Comparison of ENCODE assay signal across 8 cellular contexts in the genomic region with DNA sequence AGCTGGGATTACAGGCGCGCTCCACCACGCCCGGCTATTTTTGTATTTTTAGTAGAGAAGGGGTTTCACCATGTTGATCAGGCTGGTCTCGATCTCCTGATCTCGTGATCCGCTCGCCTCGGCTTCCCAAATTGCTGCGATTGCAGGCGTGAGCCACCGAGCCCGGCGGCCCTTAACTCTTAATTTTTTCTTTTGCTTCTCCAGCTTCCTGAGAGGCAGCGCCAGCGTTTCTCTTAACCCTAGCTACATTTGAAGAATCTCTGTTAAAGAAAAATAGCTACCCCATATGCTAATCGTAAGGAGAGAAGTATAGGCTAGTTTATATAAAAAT. TPM values are rescaled to one million over a fixed set of nuclear protein-coding genes. Genes with fewer than 3 reads are reported as not detected.
DNase-seq lines count a peak whose midpoint lies in the region; ATAC-seq and TF ChIP-seq lines count a peak whose summit lies in the region.

No MANE protein-coding gene starts in this region.

- H3K36me3 ChIP-seq in mesodermal cell (ENCODE audit: control insufficient read depth, insufficient read depth, low read length): no peaks in the 10 kb centered on the region

- DNase-seq in HFF-Myc (ENCODE audit: extremely low read depth, low read depth): no peak
- no peak for DNase-seq in astrocyte of the spinal cord (ENCODE audit: low read depth, low spot score)
- no peak for DNase-seq in KBM-7
- DNase-seq in NCI-H748 treated with DMSO at 0.1 percent for 48 hours (lab: John Stamatoyannopoulos, UW): no peak
- DNase-seq in activated CD4-positive, alpha-beta T cell treated with anti-CD3 and anti-CD28 coated beads for 48 hours: no peak

- H3K4me1 ChIP-seq in mesodermal cell (ENCODE audit: control insufficient read depth, insufficient read depth, low read length, poor library complexity, severe bottlenecking): no peaks in the 10 kb centered on the region

- H3K4me3 ChIP-seq in HFF-Myc (replicated peaks; ENCODE audit: low read depth, low read length) (peak overlapping the region; percentile 70), astrocyte of the spinal cord (ENCODE audit: low read depth, low read length) (peak overlapping the region; percentile 79), mesodermal cell (ENCODE audit: extremely low read depth, insufficient read depth, low read length, poor library complexity, severe bottlenecking) (peak overlapping the region; percentile 71)

- TF ChIP-seq CTCF in 22Rv1 (IDR thresholded peaks at IDR 0.05): no peak
- TF ChIP-seq CTCF in HFF-Myc (IDR thresholded peaks at IDR 0.05; ENCODE audit: low read depth, low read length, missing control alignments): no peak
- TF ChIP-seq CTCF in astrocyte of the spinal cord (IDR thresholded peaks at IDR 0.05; ENCODE audit: low read depth, low read length): no peak

- no peaks in the 10 kb centered on the region for H3K9me3 ChIP-seq in mesodermal cell (ENCODE audit: control insufficient read depth, low read length)

- in situ Hi-C loops in astrocyte of the spinal cord (cut with HindIII; ENCODE audit: low sequenced_read_pairs) (no loop called here), KBM-7 (cut with MboI; ENCODE audit: low pct_unique_long_range_greater_than_20kb, low sequenced_read_pairs) (no loop called here)

- WGBS in mesodermal cell (ENCODE audit: insufficient coverage in 2 of 2), 2 experiments: 78 to 96% methylated on average over 10 to 14 of the region's 17 CpGs

- ATAC-seq in GM18858 (IDR thresholded peaks at IDR 0.05; ENCODE audit: unreplicated experiment): no peak

- H3K27ac ChIP-seq in 22Rv1 (peak overlapping the region; percentile 69), mesodermal cell (ENCODE audit: low read depth, low read length, severe bottlenecking) (no peak overlapping the region)

RNA-seq across cellular contexts. Expression of gene GK5, which starts 0.5 kb away (rescaled TPM):
- polyA plus RNA-seq in mesodermal cell (2013, experiment 1 of 2): 7.6 TPM
- 10.3 TPM for polyA plus RNA-seq in mesodermal cell (2013, experiment 2 of 2)
